Comparison of ENCODE assay signal across 1 cellular context in genomic region chr5:759111-759741, GRCh38.
A peak's percentile ranks its signal among the peaks of the same experiment; 100 is the strongest.
TF ChIP-seq lines count a peak whose summit lies in the region.

No MANE protein-coding gene starts in this region.

TF ChIP-seq in HepG2, 621 proteins besides CTCF, POLR2A, EP300 and RAD21 (continued from another document and continues in another):
- TF ChIP-seq, protein P1, sequence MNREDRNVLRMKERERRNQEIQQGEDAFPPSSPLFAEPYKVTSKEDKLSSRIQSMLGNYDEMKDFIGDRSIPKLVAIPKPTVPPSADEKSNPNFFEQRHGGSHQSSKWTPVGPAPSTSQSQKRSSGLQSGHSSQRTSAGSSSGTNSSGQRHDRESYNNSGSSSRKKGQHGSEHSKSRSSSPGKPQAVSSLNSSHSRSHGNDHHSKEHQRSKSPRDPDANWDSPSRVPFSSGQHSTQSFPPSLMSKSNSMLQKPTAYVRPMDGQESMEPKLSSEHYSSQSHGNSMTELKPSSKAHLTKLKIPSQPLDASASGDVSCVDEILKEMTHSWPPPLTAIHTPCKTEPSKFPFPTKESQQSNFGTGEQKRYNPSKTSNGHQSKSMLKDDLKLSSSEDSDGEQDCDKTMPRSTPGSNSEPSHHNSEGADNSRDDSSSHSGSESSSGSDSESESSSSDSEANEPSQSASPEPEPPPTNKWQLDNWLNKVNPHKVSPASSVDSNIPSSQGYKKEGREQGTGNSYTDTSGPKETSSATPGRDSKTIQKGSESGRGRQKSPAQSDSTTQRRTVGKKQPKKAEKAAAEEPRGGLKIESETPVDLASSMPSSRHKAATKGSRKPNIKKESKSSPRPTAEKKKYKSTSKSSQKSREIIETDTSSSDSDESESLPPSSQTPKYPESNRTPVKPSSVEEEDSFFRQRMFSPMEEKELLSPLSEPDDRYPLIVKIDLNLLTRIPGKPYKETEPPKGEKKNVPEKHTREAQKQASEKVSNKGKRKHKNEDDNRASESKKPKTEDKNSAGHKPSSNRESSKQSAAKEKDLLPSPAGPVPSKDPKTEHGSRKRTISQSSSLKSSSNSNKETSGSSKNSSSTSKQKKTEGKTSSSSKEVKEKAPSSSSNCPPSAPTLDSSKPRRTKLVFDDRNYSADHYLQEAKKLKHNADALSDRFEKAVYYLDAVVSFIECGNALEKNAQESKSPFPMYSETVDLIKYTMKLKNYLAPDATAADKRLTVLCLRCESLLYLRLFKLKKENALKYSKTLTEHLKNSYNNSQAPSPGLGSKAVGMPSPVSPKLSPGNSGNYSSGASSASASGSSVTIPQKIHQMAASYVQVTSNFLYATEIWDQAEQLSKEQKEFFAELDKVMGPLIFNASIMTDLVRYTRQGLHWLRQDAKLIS (CRISPR knock-in tag; IDR thresholded peaks at IDR 0.05) = no peak
- TF ChIP-seq SIX1 (CRISPR knock-in tag; IDR thresholded peaks at IDR 0.05; ENCODE audit: borderline replicate concordance) (no peak), BORCS8-MEF2B (CRISPR knock-in tag; IDR thresholded peaks at IDR 0.05) (no peak), KLF6 (CRISPR knock-in tag; IDR thresholded peaks at IDR 0.05) (no peak), ZNF264 (CRISPR knock-in tag; IDR thresholded peaks at IDR 0.05) (no peak), ZBTB39 (CRISPR knock-in tag; IDR thresholded peaks at IDR 0.05) (no peak), AHR (CRISPR knock-in tag; IDR thresholded peaks at IDR 0.05) (no peak), ZFP36L2 (CRISPR knock-in tag; IDR thresholded peaks at IDR 0.05) (no peak), ARHGAP35 (CRISPR knock-in tag; IDR thresholded peaks at IDR 0.05; ENCODE audit: borderline replicate concordance) (peak; percentile 24; the same call in 1 of the 2 replicates), CHCHD3 (CRISPR knock-in tag; IDR thresholded peaks at IDR 0.05) (no peak), SETDB1 (CRISPR knock-in tag; IDR thresholded peaks at IDR 0.05; ENCODE audit: borderline replicate concordance) (no peak), ZNF207 (IDR thresholded peaks at IDR 0.05; ENCODE audit: borderline replicate concordance) (no peak), FOXO4 (CRISPR knock-in tag; conservative IDR thresholded peaks at IDR 0.05) (no peak), TP53 (CRISPR knock-in tag; conservative IDR thresholded peaks at IDR 0.05) (no peak), ZFX (CRISPR knock-in tag; IDR thresholded peaks at IDR 0.05; ENCODE audit: low read depth) (0 out of 2 replicates have a peak, but pooled peaks have one; percentile 23), PPARG (CRISPR knock-in tag; conservative IDR thresholded peaks at IDR 0.05) (0 out of 2 replicates have a peak, but pooled peaks have one; percentile 50), ZNF30 (CRISPR knock-in tag; IDR thresholded peaks at IDR 0.05) (no peak), GLI4 (CRISPR knock-in tag; IDR thresholded peaks at IDR 0.05; ENCODE audit: borderline replicate concordance) (no peak), KDM1A (CRISPR knock-in tag; IDR thresholded peaks at IDR 0.05) (no peak), HOXA5 (CRISPR knock-in tag; IDR thresholded peaks at IDR 0.05) (no peak), MIXL1 (CRISPR knock-in tag; IDR thresholded peaks at IDR 0.05) (no peak), HDAC1 (CRISPR knock-in tag; IDR thresholded peaks at IDR 0.05) (peak; percentile 56), NFKBIZ (CRISPR knock-in tag; IDR thresholded peaks at IDR 0.05) (no peak), ZNF382 (CRISPR knock-in tag; IDR thresholded peaks at IDR 0.05; ENCODE audit: borderline replicate concordance) (no peak), RELA (CRISPR knock-in tag; IDR thresholded peaks at IDR 0.05) (no peak), KDM5B (CRISPR knock-in tag; IDR thresholded peaks at IDR 0.05; ENCODE audit: borderline replicate concordance) (no peak), PBX3 (CRISPR knock-in tag; IDR thresholded peaks at IDR 0.05; ENCODE audit: borderline replicate concordance) (no peak), ZNF101 (CRISPR knock-in tag; IDR thresholded peaks at IDR 0.05; ENCODE audit: borderline replicate concordance, low read depth) (no peak), NCOR1 (IDR thresholded peaks at IDR 0.05; ENCODE audit: borderline replicate concordance, low read length) (peak; percentile 76; the same call in 1 of the 2 replicates), HIC2 (CRISPR knock-in tag; IDR thresholded peaks at IDR 0.05; ENCODE audit: low read depth) (no peak), NFE2 (CRISPR knock-in tag; IDR thresholded peaks at IDR 0.05) (no peak), CEBPG (CRISPR knock-in tag; IDR thresholded peaks at IDR 0.05) (no peak), ZNF740 (CRISPR knock-in tag; IDR thresholded peaks at IDR 0.05) (no peak), IKZF4 (CRISPR knock-in tag; IDR thresholded peaks at IDR 0.05; ENCODE audit: borderline replicate concordance, low read depth, not compliant biosample characterization) (no peak), HMG20A (CRISPR knock-in tag; IDR thresholded peaks at IDR 0.05; ENCODE audit: borderline replicate concordance) (no peak), ZNF720 (CRISPR knock-in tag; IDR thresholded peaks at IDR 0.05) (no peak), FOXP1 (IDR thresholded peaks at IDR 0.05) (no peak), FOXP1 (CRISPR knock-in tag; IDR thresholded peaks at IDR 0.05) (peak; percentile 70), ZFP62 (CRISPR knock-in tag; IDR thresholded peaks at IDR 0.05) (no peak), PCBP2 (optimal IDR thresholded peaks at IDR 0.05; ENCODE audit: low read depth, low read length, poor library complexity, severe bottlenecking) (no peak), ZSCAN12 (CRISPR knock-in tag; IDR thresholded peaks at IDR 0.05) (no peak), ZNF816 (CRISPR knock-in tag; IDR thresholded peaks at IDR 0.05; ENCODE audit: borderline replicate concordance) (no peak), STAT5B (CRISPR knock-in tag; IDR thresholded peaks at IDR 0.05) (no peak), ZNF766 (CRISPR knock-in tag; IDR thresholded peaks at IDR 0.05; ENCODE audit: borderline replicate concordance) (no peak), ZNF780A (CRISPR knock-in tag; IDR thresholded peaks at IDR 0.05) (no peak), HNRNPK (IDR thresholded peaks at IDR 0.05; ENCODE audit: low read depth, low read length, poor library complexity, severe bottlenecking) (no peak), DNMT3B (CRISPR knock-in tag; conservative IDR thresholded peaks at IDR 0.05) (no peak), STAG1 (CRISPR knock-in tag; IDR thresholded peaks at IDR 0.05) (no peak), CEBPB (IDR thresholded peaks at IDR 0.05; ENCODE audit: borderline replicate concordance, low read depth, low read length) (no peak), SRY (CRISPR knock-in tag; IDR thresholded peaks at IDR 0.05) (no peak), ZNF616 (CRISPR knock-in tag; IDR thresholded peaks at IDR 0.05; ENCODE audit: low read depth) (no peak), ELF3 (CRISPR knock-in tag; IDR thresholded peaks at IDR 0.05) (0 out of 2 replicates have a peak, but pooled peaks have one; percentile 10), POGZ (CRISPR knock-in tag; IDR thresholded peaks at IDR 0.05) (no peak), PAWR (CRISPR knock-in tag; IDR thresholded peaks at IDR 0.05; ENCODE audit: borderline replicate concordance) (no peak)
- TF ChIP-seq, protein P2, sequence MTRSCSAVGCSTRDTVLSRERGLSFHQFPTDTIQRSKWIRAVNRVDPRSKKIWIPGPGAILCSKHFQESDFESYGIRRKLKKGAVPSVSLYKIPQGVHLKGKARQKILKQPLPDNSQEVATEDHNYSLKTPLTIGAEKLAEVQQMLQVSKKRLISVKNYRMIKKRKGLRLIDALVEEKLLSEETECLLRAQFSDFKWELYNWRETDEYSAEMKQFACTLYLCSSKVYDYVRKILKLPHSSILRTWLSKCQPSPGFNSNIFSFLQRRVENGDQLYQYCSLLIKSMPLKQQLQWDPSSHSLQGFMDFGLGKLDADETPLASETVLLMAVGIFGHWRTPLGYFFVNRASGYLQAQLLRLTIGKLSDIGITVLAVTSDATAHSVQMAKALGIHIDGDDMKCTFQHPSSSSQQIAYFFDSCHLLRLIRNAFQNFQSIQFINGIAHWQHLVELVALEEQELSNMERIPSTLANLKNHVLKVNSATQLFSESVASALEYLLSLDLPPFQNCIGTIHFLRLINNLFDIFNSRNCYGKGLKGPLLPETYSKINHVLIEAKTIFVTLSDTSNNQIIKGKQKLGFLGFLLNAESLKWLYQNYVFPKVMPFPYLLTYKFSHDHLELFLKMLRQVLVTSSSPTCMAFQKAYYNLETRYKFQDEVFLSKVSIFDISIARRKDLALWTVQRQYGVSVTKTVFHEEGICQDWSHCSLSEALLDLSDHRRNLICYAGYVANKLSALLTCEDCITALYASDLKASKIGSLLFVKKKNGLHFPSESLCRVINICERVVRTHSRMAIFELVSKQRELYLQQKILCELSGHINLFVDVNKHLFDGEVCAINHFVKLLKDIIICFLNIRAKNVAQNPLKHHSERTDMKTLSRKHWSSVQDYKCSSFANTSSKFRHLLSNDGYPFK (CRISPR knock-in tag; IDR thresholded peaks at IDR 0.05; ENCODE audit: borderline replicate concordance) = no peak
- TF ChIP-seq, protein P3, sequence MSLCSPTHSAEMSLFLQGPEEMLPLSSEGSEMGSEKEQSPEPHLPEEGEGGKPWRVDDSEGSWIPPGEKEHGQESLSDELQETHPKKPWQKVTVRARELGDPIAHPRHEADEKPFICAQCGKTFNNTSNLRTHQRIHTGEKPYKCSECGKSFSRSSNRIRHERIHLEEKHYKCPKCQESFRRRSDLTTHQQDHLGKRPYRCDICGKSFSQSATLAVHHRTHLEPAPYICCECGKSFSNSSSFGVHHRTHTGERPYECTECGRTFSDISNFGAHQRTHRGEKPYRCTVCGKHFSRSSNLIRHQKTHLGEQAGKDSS (CRISPR knock-in tag; IDR thresholded peaks at IDR 0.05; ENCODE audit: borderline replicate concordance, low read depth) = no peak; the same call in 1 of the 2 replicates
- TF ChIP-seq, protein P4, sequence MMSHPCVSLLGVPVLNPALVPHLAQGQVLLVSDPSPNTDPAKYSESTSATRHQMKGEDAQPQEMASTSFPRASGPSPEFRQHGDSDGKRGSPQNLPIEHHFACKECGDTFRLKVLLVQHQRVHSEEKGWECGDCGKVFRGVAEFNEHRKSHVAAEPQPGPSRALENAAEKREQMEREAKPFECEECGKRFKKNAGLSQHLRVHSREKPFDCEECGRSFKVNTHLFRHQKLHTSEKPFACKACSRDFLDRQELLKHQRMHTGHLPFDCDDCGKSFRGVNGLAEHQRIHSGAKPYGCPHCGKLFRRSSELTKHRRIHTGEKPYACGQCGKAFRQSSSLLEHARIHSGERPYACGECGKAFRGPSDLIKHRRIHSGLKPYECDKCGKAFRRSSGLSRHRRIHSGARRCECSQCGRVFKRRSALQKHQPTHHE (CRISPR knock-in tag; IDR thresholded peaks at IDR 0.05; ENCODE audit: borderline replicate concordance) = no peak
